8 cellular contexts compared by ENCODE assay signal in the genomic region with DNA sequence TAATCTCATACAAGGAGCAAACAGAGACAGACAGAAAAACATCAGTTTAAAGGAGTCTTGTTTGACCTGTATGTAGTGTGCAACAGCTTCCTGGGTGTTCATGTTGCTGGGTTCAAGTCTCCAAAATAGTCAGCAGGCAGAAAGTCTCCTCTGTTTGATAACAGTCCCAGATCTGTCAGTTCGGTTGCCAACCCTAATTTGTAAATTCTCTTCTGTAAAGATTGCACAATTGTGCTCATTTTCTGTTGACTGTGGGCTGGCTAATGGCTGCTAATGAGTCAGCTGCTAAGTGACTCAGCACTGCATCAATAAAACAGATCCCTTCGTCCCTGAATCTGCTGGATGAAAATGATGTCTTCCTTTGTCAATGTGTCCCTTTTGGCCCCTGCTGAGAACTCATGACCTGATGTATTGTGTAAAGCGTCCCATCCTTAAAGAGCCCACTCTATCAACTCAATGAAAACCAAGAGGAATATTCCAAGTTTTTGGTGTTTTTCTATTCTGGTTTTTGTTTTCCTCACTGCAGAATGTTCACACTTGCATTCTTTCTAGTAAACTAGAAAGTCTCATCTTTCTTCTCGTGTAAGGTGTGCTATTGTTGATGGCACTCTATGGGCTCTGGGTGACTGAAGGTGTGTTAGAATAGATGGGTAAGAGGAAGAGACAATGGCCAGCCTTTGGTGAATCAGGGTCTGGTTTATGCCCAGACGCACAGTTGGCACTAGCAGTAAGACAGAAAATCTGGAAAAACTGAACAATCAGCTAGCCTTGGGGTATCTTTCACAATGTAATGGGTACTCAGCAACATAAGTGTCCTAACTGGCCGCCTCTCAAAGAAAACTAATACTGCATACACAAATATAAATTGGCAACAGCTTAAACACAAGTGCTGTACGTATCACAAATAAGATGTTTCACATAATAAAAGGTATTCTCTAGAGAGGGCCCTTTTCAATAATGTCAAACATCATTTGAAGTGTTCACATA.
DNase-seq lines count a peak whose midpoint lies in the region; ATAC-seq and TF ChIP-seq lines count a peak whose summit lies in the region.

No MANE protein-coding gene starts in this region.

- no peak overlapping the region for H3K4me3 ChIP-seq in AG10803 (ENCODE audit: low read length)

- TF ChIP-seq CTCF in AG10803 (conservative IDR thresholded peaks at IDR 0.05; ENCODE audit: low read length), result no peak

- DNase-seq in AG10803 (ENCODE audit: low read depth), result peak; percentile 86
- peak; percentile 90 for DNase-seq in MV-4-11 (lab: John Stamatoyannopoulos, UW)
- peak; percentile 69 for DNase-seq in amniotic stem cell (lab: John Stamatoyannopoulos, UW)
- DNase-seq in iris pigment epithelial cell (ENCODE audit: low read depth), result peak; percentile 90
- DNase-seq in superior temporal gyrus (ENCODE audit: extremely low spot score), result peak; percentile 87

- no peak for ATAC-seq in HG03342 (IDR thresholded peaks at IDR 0.05; ENCODE audit: unreplicated experiment)
- ATAC-seq in GM18520 (IDR thresholded peaks at IDR 0.05; ENCODE audit: unreplicated experiment), result no peak
- no peak for ATAC-seq in HG02852 (IDR thresholded peaks at IDR 0.05; ENCODE audit: unreplicated experiment)
